Comparison of ENCODE assay signal across 8 cellular contexts in the genomic region with DNA sequence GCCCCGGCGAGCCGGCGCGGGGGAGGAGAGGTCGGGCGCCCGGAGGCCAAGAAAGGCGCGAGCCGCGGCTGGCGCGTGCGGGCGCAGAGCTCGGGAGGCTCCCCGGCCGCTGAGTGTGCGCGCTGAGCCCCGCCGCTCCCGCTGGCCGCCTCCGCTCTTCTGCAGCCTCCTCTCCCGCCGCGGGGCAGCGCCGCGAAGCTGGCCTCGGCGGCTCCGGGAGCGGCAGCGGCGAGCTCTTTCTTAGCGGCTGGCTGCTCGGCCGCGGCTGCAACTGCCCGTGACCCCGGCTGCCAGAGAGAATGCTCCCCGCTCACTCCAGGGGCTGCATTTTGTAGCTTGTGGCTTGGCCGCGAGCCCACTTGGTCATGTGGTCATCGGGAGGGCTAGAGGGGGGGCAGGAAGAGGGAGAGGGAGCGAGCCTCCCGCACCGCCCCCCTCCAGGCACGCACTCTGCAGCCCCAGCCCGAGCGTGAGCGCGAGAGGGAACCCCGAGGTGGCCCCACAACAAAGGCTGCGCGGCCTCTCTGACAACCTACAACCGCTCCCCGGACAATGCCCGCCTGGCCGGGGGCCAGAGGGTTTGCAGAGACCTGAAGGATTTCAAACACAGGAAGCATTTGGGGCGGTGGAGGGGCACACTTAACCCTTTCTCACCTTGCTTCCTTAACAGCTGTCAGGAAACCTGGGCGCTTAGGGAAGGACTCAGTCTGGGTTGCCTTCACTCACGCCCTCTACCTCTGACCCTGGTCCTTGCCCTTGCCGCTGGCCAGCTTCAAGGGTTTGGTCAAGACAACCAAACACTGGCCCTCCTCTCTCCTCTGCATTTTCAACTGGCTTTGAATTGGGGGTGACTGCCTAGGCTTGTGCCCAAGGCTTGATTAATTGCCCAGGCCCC. TPM values are rescaled to one million over a fixed set of nuclear protein-coding genes. Genes with fewer than 3 reads are reported as not detected.
DNase-seq lines count a peak whose midpoint lies in the region; ATAC-seq, FAIRE-seq and TF ChIP-seq lines count a peak whose summit lies in the region.

A gene with protein sequence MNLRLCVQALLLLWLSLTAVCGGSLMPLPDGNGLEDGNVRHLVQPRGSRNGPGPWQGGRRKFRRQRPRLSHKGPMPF (minus strand): TSS at position 305 of the 895 bp plus-strand sequence. CDS start 326 bp downstream, outside the sequence.

- H3K4me3 ChIP-seq in colonic mucosa (peak within 1 kb of the TSS; percentile 31), HepG2 (replicated peaks in 1 of 3; ENCODE audit: insufficient read depth in 1 of 3, low read depth in 2 of 3, low read length in 3 of 3) (peak within 1 kb of the TSS; percentile 40 to 61 (median 51); a peak in 4 of 6 replicates), stomach (peak within 1 kb of the TSS; percentile 43 to 55 (median 50))

- H3K4me1 ChIP-seq in colonic mucosa = no peaks in the 10 kb centered on the region
- peaks cover 7% of the 10 kb centered on the region; the same call in 1 of the 2 replicates for H3K4me1 ChIP-seq in HepG2 (ENCODE audit: insufficient read depth, low read length)
- peaks cover 0 to 24% (median 20%) of the 10 kb centered on the region in 4 donors for H3K4me1 ChIP-seq in stomach

- H3K79me2 ChIP-seq in HepG2 (ENCODE audit: insufficient read depth, low read length) = no peaks in the 10 kb centered on the region

- no CpG with 5 or more reads among the region's 67 CpGs for WGBS in HepG2 (ENCODE audit: low lambda C conversion rate)
- WGBS in stomach, 5 donors = 0 to 30% (median 6%) methylated on average over 3 to 60 of the region's 67 CpGs

- in situ Hi-C loops in HepG2 (cut with HindIII; ENCODE audit: extremely low pct_ligation_motif_present, low pct_unique_long_range_greater_than_20kb) = no loop called here

- ATAC-seq in HG02798 (IDR thresholded peaks at IDR 0.05; ENCODE audit: poor library complexity, unreplicated experiment) = peak; percentile 42
- ATAC-seq in HepG2 = peak; percentile 82
- ATAC-seq in HG03520 (IDR thresholded peaks at IDR 0.05; ENCODE audit: unreplicated experiment) = no peak

- H2AFZ ChIP-seq in HepG2 (ENCODE audit: low read length) = no peak within 1 kb of the TSS

- no peak within 1 kb of the TSS for H3K27ac ChIP-seq in colonic mucosa
- H3K27ac ChIP-seq in HepG2 (ENCODE audit: extremely low read length, insufficient read depth, low read length) = no peak within 1 kb of the TSS
- H3K27ac ChIP-seq in stomach = peak within 1 kb of the TSS in 2 of 5 donors; percentile 26 to 31

- DNase-seq in NCI-H82 (lab: John Stamatoyannopoulos, UW) (peak; percentile 63), NCI-H82 treated with DMSO at 0.1 percent for 48 hours (lab: John Stamatoyannopoulos, UW; ENCODE audit: unreplicated experiment) (no peak), RCC 7860 (ENCODE audit: low spot score) (peak; percentile 35), colonic mucosa (peak; percentile 40), HepG2 (ENCODE audit: low spot score) (no peak), stomach (peak; percentile 27)

- TF ChIP-seq EP300 in HepG2 (IDR thresholded peaks at IDR 0.05; ENCODE audit: low read depth in 2 of 2, low read length in 2 of 2) = no peak
- no peak for TF ChIP-seq EP300 in HepG2 (CRISPR knock-in tag; IDR thresholded peaks at IDR 0.05; ENCODE audit: borderline replicate concordance)
- TF ChIP-seq EP300 in stomach (IDR thresholded peaks at IDR 0.05) = no peak

- TF ChIP-seq POLR2A in HepG2 (IDR thresholded peaks at IDR 0.05; ENCODE audit: insufficient read depth in 1 of 2, low read depth in 2 of 2, low read length in 2 of 2) (no peak), stomach (IDR thresholded peaks at IDR 0.05) (no peak)

- intact Hi-C loops in colonic mucosa (cut with DNase I) = no loop called here
- intact Hi-C loops in HepG2 (cut with micrococcal nuclease; ENCODE audit: unreplicated experiment) = no loop called here
- intact Hi-C loops in stomach (cut with DNase I; ENCODE audit: low total_unique reads) = no loop called here

- H3K9me3 ChIP-seq in colonic mucosa = no peaks in the 10 kb centered on the region
- H3K9me3 ChIP-seq in HepG2 (ENCODE audit: low read length) = no peaks in the 10 kb centered on the region
- H3K9me3 ChIP-seq in stomach = no peaks in the 10 kb centered on the region

- BruUV-seq in HepG2 (replicated peaks; lab: Mats Ljungman, UMichigan) = no TSS peak

- H3K36me3 ChIP-seq in colonic mucosa (no peaks in the 10 kb centered on the region), HepG2 (replicated peaks in 1 of 2; ENCODE audit: control insufficient read depth in 1 of 2, insufficient read depth in 2 of 2, low read length in 2 of 2) (no peaks in the 10 kb centered on the region), stomach (no peaks in the 10 kb centered on the region)

- CTCF ChIA-PET in HepG2 (lab: Yijun Ruan, JAX; ENCODE audit: low intra/inter-chr PET ratio, low total read pairs) = no interaction called here

- FAIRE-seq in RCC 7860 (lab: Jason Lieb, UNC) (no peak), HepG2 (lab: Jason Lieb, UNC) (no peak)

- H3K9ac ChIP-seq in colonic mucosa (ENCODE audit: low read depth in 2 of 2, low read length in 2 of 2) (no peak within 1 kb of the TSS), HepG2 (ENCODE audit: insufficient read depth, low read depth, low read length) (no peak within 1 kb of the TSS)

- POLR2A ChIA-PET in HepG2 (lab: Yijun Ruan, JAX) = no interaction called here

- no peaks in the 10 kb centered on the region for H4K20me1 ChIP-seq in HepG2 (ENCODE audit: insufficient read depth, low read length)

- H3K27me3 ChIP-seq in colonic mucosa (peaks cover 10% of the 10 kb centered on the region), HepG2 (ENCODE audit: control insufficient read depth in 1 of 2, insufficient read depth in 2 of 2, low read length in 2 of 2) (peaks cover 3 to 29% of the 10 kb centered on the region in 2 experiments; a peak in 4 of 5 replicates), stomach (peaks cover 0 to 16% (median 9%) of the 10 kb centered on the region in 3 donors)

- TF ChIP-seq CTCF in colonic mucosa (IDR thresholded peaks at IDR 0.05) (no peak), HepG2 (CRISPR knock-in tag; IDR thresholded peaks at IDR 0.05) (no peak), stomach (IDR thresholded peaks at IDR 0.05) (no peak)

- no peak for TF ChIP-seq RAD21 in HepG2 (CRISPR knock-in tag; IDR thresholded peaks at IDR 0.05)

- peak within 1 kb of the TSS; percentile 74 for H3K4me2 ChIP-seq in HepG2 (ENCODE audit: low read depth, low read length)

TF ChIP-seq in HepG2, 621 proteins besides CTCF, POLR2A, EP300 and RAD21 (continues in another document):
- TF ChIP-seq NFATC3 (CRISPR knock-in tag; IDR thresholded peaks at IDR 0.05) (no peak), RARG (CRISPR knock-in tag; IDR thresholded peaks at IDR 0.05; ENCODE audit: low read depth) (no peak), ZNF777 (CRISPR knock-in tag; IDR thresholded peaks at IDR 0.05) (0 out of 2 replicates have a peak, but pooled peaks have one; percentile 13), MED1 (CRISPR knock-in tag; IDR thresholded peaks at IDR 0.05) (no peak)

RNA-seq across cellular contexts. Expression of the gene that starts here (rescaled TPM):
- total RNA-seq in colonic mucosa (1 to 10 TPM in 1 of 2 donors, under 1 TPM in 1; 0.15 to 2.7 TPM), HepG2 (2016; rRNA removed; fragmentation: Illumina TruSeq; extraction: Trizol) (0.02 TPM in 1 of 2 replicates, not detected in the other), stomach (under 1 TPM in 2 of 5 donors, not detected in 3; 0.18 to 0.45 TPM)
- not detected in 2 replicates for total RNA-seq in HepG2 (2016; cell fraction: cytosol; rRNA removed; fragmentation: Illumina TruSeq; extraction: Trizol; ENCODE audit: low read depth)
- 0.06 TPM in 1 of 2 replicates, not detected in the other for total RNA-seq in HepG2 (2016; cell fraction: insoluble cytoplasmic fraction; rRNA removed; fragmentation: Illumina TruSeq; extraction: Trizol)
- total RNA-seq in HepG2 (2016; cell fraction: membrane; rRNA removed; fragmentation: Illumina TruSeq; extraction: Trizol) = not detected in 2 replicates
- total RNA-seq in HepG2 (2016; cell fraction: nucleus; rRNA removed; fragmentation: Illumina TruSeq; extraction: Trizol) = not detected in 2 replicates
- polyA plus RNA-seq in HepG2 (2011; rRNA removed) (0.17 and 0.26 TPM in 2 replicates), stomach (1 to 10 TPM in 1 of 3 donors, under 1 TPM in 1, not detected in 1; 0.30 to 1.1 TPM)
- polyA plus RNA-seq in HepG2 (2011; cell fraction: cytosol; rRNA removed) = 0.32 and 0.43 TPM in 2 replicates
- 0.11 and 0.14 TPM in 2 replicates for polyA plus RNA-seq in HepG2 (2011; cell fraction: nucleus; rRNA removed)
- polyA plus RNA-seq in HepG2 (2012) = 0.08 and 0.09 TPM in 2 replicates
- not detected in 2 replicates for polyA plus RNA-seq in HepG2 (2016; cell fraction: cytosol; fragmentation: Illumina TruSeq; extraction: Trizol; ENCODE audit: low read depth)
- not detected in 2 replicates for polyA plus RNA-seq in HepG2 (2016; cell fraction: insoluble cytoplasmic fraction; fragmentation: Illumina TruSeq; extraction: Trizol; ENCODE audit: low read depth)
- polyA plus RNA-seq in HepG2 (2016; cell fraction: membrane; fragmentation: Illumina TruSeq; extraction: Trizol; ENCODE audit: low read depth) = not detected in 2 replicates
- polyA plus RNA-seq in HepG2 (2016; cell fraction: nucleus; fragmentation: Illumina TruSeq; extraction: Trizol; ENCODE audit: insufficient read depth, low read depth) = not detected in 2 replicates
- 0.80 TPM in 1 of 2 replicates, not detected in the other for polyA minus RNA-seq in HepG2 (2011; rRNA and poly(A)+ RNA removed; ENCODE audit: low replicate concordance)
- 0.20 TPM in 1 of 2 replicates, not detected in the other for polyA minus RNA-seq in HepG2 (2011; cell fraction: cytosol; rRNA and poly(A)+ RNA removed)
- polyA minus RNA-seq in HepG2 (2011; cell fraction: nucleus; rRNA and poly(A)+ RNA removed) = 0.13 TPM in 1 of 2 replicates, not detected in the other

Comparison
In these comparisons a context has a peak if more than half of its experiments do, and no peak if none do; other contexts are left out.
1. DNase-seq: peak in NCI-H82 (single experiment), RCC 7860 (single experiment), colonic mucosa (single experiment) and stomach (single experiment); none in NCI-H82 treated with DMSO at 0.1 percent for 48 hours (single experiment) and HepG2 (single experiment).
2. Peak in ATAC-seq, H3K4me3 ChIP-seq and H3K4me2 ChIP-seq in HepG2; RNA of the gene not detected or under 1 TPM.
3. Peak in every context shown above with its lines, with median percentiles within 50 percentile points of each other: H3K4me3 ChIP-seq.